In genomic region chr19:33274663-33275558, GRCh38 we compare ENCODE assay signal across 22 cellular contexts. TPM values are rescaled to one million over a fixed set of nuclear protein-coding genes. Genes with fewer than 3 reads are reported as not detected.
DNase-seq lines count a peak whose midpoint lies in the region; ATAC-seq, FAIRE-seq and TF ChIP-seq lines count a peak whose summit lies in the region.
"Had no signal": no experiment of that assay in that cellular context is flagged by ENCODE, and none has a peak within 500 bp of the region (broad histone marks: within the 10 kb centered on the region; RNA-seq: fewer than 3 reads in every experiment).

No MANE protein-coding gene starts in this region.

- H3K4me3 ChIP-seq in heart right ventricle (no peak overlapping the region), esophagus (ENCODE audit: low read depth in 1 of 2, low read length in 2 of 2) (no peak overlapping the region), vagina (no peak overlapping the region)
- H3K4me3 ChIP-seq: ascending aorta, psoas muscle, smooth muscle cell, testis had no signal

- H3K27me3 ChIP-seq in heart right ventricle, result peaks cover 0 to 15% (median 2%) of the 10 kb centered on the region in 7 donors
- no peaks in the 10 kb centered on the region for H3K27me3 ChIP-seq in esophagus (ENCODE audit: control insufficient read depth in 1 of 2, insufficient read depth in 2 of 2, low read length in 2 of 2)
- H3K27me3 ChIP-seq in vagina, result no peaks in the 10 kb centered on the region
- H3K27me3 ChIP-seq: ascending aorta, testis had no signal

- peak overlapping the region in 1 of 10 donors; percentile 77 for H3K27ac ChIP-seq in heart right ventricle
- H3K27ac ChIP-seq in esophagus (ENCODE audit: low read depth in 2 of 2, low read length in 1 of 2), result peak overlapping the region; percentile 33 to 67
- H3K27ac ChIP-seq in vagina, result peak overlapping the region; percentile 30
- H3K27ac ChIP-seq: ascending aorta, psoas muscle, testis had no signal

- H3K36me3 Mint-ChIP-seq in nephron (ENCODE audit: low read depth), result no peaks in the 10 kb centered on the region
- H3K36me3 Mint-ChIP-seq: activated CD4-positive, alpha-beta memory T cell treated with anti-CD3 and anti-CD28 coated beads for 36 hours; naive B cell had no signal

- no peaks in the 10 kb centered on the region for H3K9me3 ChIP-seq in heart right ventricle
- peaks cover 0 to 2% of the 10 kb centered on the region in 2 donors for H3K9me3 ChIP-seq in esophagus (ENCODE audit: control insufficient read depth in 2 of 2, insufficient read depth in 1 of 2, low read depth in 1 of 2, low read length in 1 of 2)
- H3K9me3 ChIP-seq in vagina, result no peaks in the 10 kb centered on the region
- H3K9me3 ChIP-seq: ascending aorta, psoas muscle, testis had no signal

- H3K4me1 ChIP-seq in heart right ventricle, result peaks cover 0 to 41% (median 12%) of the 10 kb centered on the region in 9 donors
- peaks cover 4 to 33% of the 10 kb centered on the region in 2 donors for H3K4me1 ChIP-seq in esophagus (ENCODE audit: control insufficient read depth in 2 of 2, insufficient read depth in 2 of 2, low read length in 1 of 2)
- peaks cover 19% of the 10 kb centered on the region for H3K4me1 ChIP-seq in vagina
- H3K4me1 ChIP-seq: psoas muscle had no signal

- no peak overlapping the region for H3K4me3 Mint-ChIP-seq in nephron
- H3K4me3 Mint-ChIP-seq: activated CD4-positive, alpha-beta memory T cell treated with anti-CD3 and anti-CD28 coated beads for 36 hours; activated naive CD4-positive, alpha-beta T cell treated with anti-CD3 and anti-CD28 coated beads for 36 hours; CD4-positive, alpha-beta T cell; naive B cell had no signal

- TF ChIP-seq CTCF in heart right ventricle (IDR thresholded peaks at IDR 0.05), result no peak
- TF ChIP-seq CTCF in nephron (IDR thresholded peaks at IDR 0.05; ENCODE audit: unreplicated experiment in 3 of 3), result no peak
- no peak for TF ChIP-seq CTCF in vagina (IDR thresholded peaks at IDR 0.05)
- TF ChIP-seq CTCF in D721Med (IDR thresholded peaks at IDR 0.05; ENCODE audit: insufficient read depth, missing control alignments), result no peak

- peaks cover 17% of the 10 kb centered on the region for H3K27me3 Mint-ChIP-seq in nephron (ENCODE audit: low read depth)
- H3K27me3 Mint-ChIP-seq: activated CD4-positive, alpha-beta memory T cell treated with anti-CD3 and anti-CD28 coated beads for 36 hours; CD4-positive, alpha-beta T cell had no signal

- ATAC-seq in Right ventricle myocardium inferior, result no peak
- ATAC-seq in heart right ventricle, result no peak

- peak overlapping the region; percentile 66 to 75 (median 73) for H3K27ac Mint-ChIP-seq in nephron
- H3K27ac Mint-ChIP-seq: activated CD4-positive, alpha-beta memory T cell treated with anti-CD3 and anti-CD28 coated beads for 36 hours; activated naive CD4-positive, alpha-beta T cell treated with anti-CD3 and anti-CD28 coated beads for 36 hours; CD4-positive, alpha-beta T cell; H9 had no signal

- intact Hi-C loops in Right ventricle myocardium inferior (cut with DNase I), result no loop called here
- intact Hi-C loops in heart right ventricle (cut with DNase I), result no loop called here
- intact Hi-C loops in vagina (cut with DNase I), result no loop called here

- DNase-seq in Right ventricle myocardium inferior (ENCODE audit: missing footprints) (peak; percentile 47), heart right ventricle (no peak), vagina (ENCODE audit: extremely low spot score in 2 of 2) (no peak), D721Med (ENCODE audit: insufficient read length, low spot score) (no peak), NCI-H748 (lab: John Stamatoyannopoulos, UW; ENCODE audit: unreplicated experiment) (no peak)
- DNase-seq in stimulated activated CD4-positive, alpha-beta T cell treated with anti-CD3 and anti-CD28 coated beads, Interleukin-2, amount 100 ng/mL, for 24 hours, result no peak
- DNase-seq: CD4-positive, alpha-beta T cell; H9; left ventricle myocardium superior; naive B cell; NCI-H1930; NCI-H446; SHP77 had no signal

- WGBS in heart right ventricle, 2 donors, result 81% methylated on average over 17 of the region's 17 CpGs
- 79 to 80% methylated on average over 17 of the region's 17 CpGs for WGBS in esophagus, 2 donors

- H3K36me3 ChIP-seq in heart right ventricle, result no peaks in the 10 kb centered on the region
- H3K36me3 ChIP-seq in esophagus (ENCODE audit: control insufficient read depth in 2 of 2, insufficient read depth in 2 of 2, low read length in 1 of 2), result no peaks in the 10 kb centered on the region
- H3K36me3 ChIP-seq in vagina, result no peaks in the 10 kb centered on the region
- H3K36me3 ChIP-seq: ascending aorta had no signal

- H3K4me1 Mint-ChIP-seq in nephron, result peaks cover 20% of the 10 kb centered on the region
- H3K4me1 Mint-ChIP-seq: naive B cell had no signal

- FAIRE-seq in D721Med (lab: Jason Lieb, UNC), result no peak

- H3K9me3 Mint-ChIP-seq in nephron, result no peaks in the 10 kb centered on the region
- H3K9me3 Mint-ChIP-seq: activated CD4-positive, alpha-beta memory T cell treated with anti-CD3 and anti-CD28 coated beads for 36 hours; activated naive CD4-positive, alpha-beta T cell treated with anti-CD3 and anti-CD28 coated beads for 36 hours; CD4-positive, alpha-beta T cell; H9; naive B cell had no signal

- no peak for TF ChIP-seq POLR2A in vagina (IDR thresholded peaks at IDR 0.05)

RNA-seq across cellular contexts. Expression of gene CEBPA, which starts 27.4 kb away (rescaled TPM):
- 4.9 TPM for total RNA-seq in Right ventricle myocardium inferior
- total RNA-seq in heart right ventricle, result 1 to 10 TPM in 8 of 10 donors, under 1 TPM in 2; 0.71 to 7.7 (median 2.8) TPM
- 1 to 10 TPM; 3.4 to 4.4 TPM for polyA plus RNA-seq in heart right ventricle
- polyA plus RNA-seq in esophagus, result 10 to 100 TPM; 14.1 to 19.4 TPM
- 38.3 TPM for total RNA-seq in vagina

RNA-seq across cellular contexts. Expression of gene SLC7A10, which starts 49.3 kb away (rescaled TPM):
- total RNA-seq in Right ventricle myocardium inferior (0.32 TPM), heart right ventricle (under 1 TPM in 3 of 10 donors, not detected in 7; 0.31 to 0.70 (median 0.64) TPM), vagina (5.4 TPM)
- polyA plus RNA-seq in heart right ventricle (under 1 TPM; 0.61 to 0.66 TPM), esophagus (under 1 TPM in 1 of 2 donors, not detected in 1; 0.04 TPM)
- total RNA-seq: activated CD4-positive, alpha-beta memory T cell treated with anti-CD3 and anti-CD28 coated beads for 36 hours; activated naive CD4-positive, alpha-beta T cell treated with anti-CD3 and anti-CD28 coated beads for 36 hours; ascending aorta; CD4-positive, alpha-beta T cell; epithelial cell of proximal tubule; left ventricle myocardium superior; smooth muscle cell had no signal
